Comparison of ENCODE assay signal across 1 cellular context in genomic region chr5:103258368-103258956, GRCh38.
A peak's percentile ranks its signal among the peaks of the same experiment; 100 is the strongest.
TF ChIP-seq lines count a peak whose summit lies in the region.

Gene MACIR, plus strand, starts transcription at chr5:103258763. Its CDS starts 17,157 bp downstream, at chr5:103275920.

TF ChIP-seq in HepG2, 621 proteins besides CTCF, POLR2A, EP300 and RAD21 (continued from another document and continues in another):
- no peak for TF ChIP-seq CENPBD1 (CRISPR knock-in tag; IDR thresholded peaks at IDR 0.05; ENCODE audit: borderline replicate concordance, low read depth)
- TF ChIP-seq PAF1 (CRISPR knock-in tag; IDR thresholded peaks at IDR 0.05): no peak
- TF ChIP-seq MIER3 (CRISPR knock-in tag; IDR thresholded peaks at IDR 0.05; ENCODE audit: borderline replicate concordance): no peak
- TF ChIP-seq NFIC (IDR thresholded peaks at IDR 0.05; ENCODE audit: low read length): no peak
- TF ChIP-seq NCOA5 (CRISPR knock-in tag; IDR thresholded peaks at IDR 0.05): no peak
- TF ChIP-seq DRAP1 (CRISPR knock-in tag; IDR thresholded peaks at IDR 0.05): peak; percentile 2; the same call in 1 of the 2 replicates
- TF ChIP-seq RFXAP (CRISPR knock-in tag; IDR thresholded peaks at IDR 0.05; ENCODE audit: borderline replicate concordance): 0 out of 2 replicates have a peak, but pooled peaks have one; percentile 10
- peak; percentile 70 for TF ChIP-seq POLR2G (IDR thresholded peaks at IDR 0.05; ENCODE audit: low read depth, low read length)
- no peak for TF ChIP-seq ZFP36 (IDR thresholded peaks at IDR 0.05; ENCODE audit: borderline replicate concordance, low read depth, low read length, partially characterized antibody)
- TF ChIP-seq SALL2 (CRISPR knock-in tag; IDR thresholded peaks at IDR 0.05): peak; percentile 47; the same call in 1 of the 2 replicates
- TF ChIP-seq POGK (CRISPR knock-in tag; conservative IDR thresholded peaks at IDR 0.05): peak; percentile 44; the same call in 1 of the 2 replicates
- TF ChIP-seq HNRNPL (IDR thresholded peaks at IDR 0.05; ENCODE audit: low read depth, low read length): peak; percentile 85
- 0 out of 2 replicates have a peak, but pooled peaks have one; percentile 35 for TF ChIP-seq ZSCAN21 (CRISPR knock-in tag; IDR thresholded peaks at IDR 0.05; ENCODE audit: borderline replicate concordance)
- TF ChIP-seq MYPOP (CRISPR knock-in tag; IDR thresholded peaks at IDR 0.05): peak; percentile 89
- TF ChIP-seq MXD3 (CRISPR knock-in tag; IDR thresholded peaks at IDR 0.05): 0 out of 2 replicates have a peak, but pooled peaks have one; percentile 10
- TF ChIP-seq NFKB2 (CRISPR knock-in tag; IDR thresholded peaks at IDR 0.05; ENCODE audit: borderline replicate concordance): no peak; the same call in 1 of the 2 replicates
- no peak for TF ChIP-seq HINFP (CRISPR knock-in tag; IDR thresholded peaks at IDR 0.05; ENCODE audit: low read depth)
- TF ChIP-seq HNRNPLL (IDR thresholded peaks at IDR 0.05; ENCODE audit: low read depth, low read length, poor library complexity, severe bottlenecking): peak; percentile 85
- peak; percentile 48; the same call in 1 of the 2 replicates for TF ChIP-seq ZNF747 (CRISPR knock-in tag; IDR thresholded peaks at IDR 0.05; ENCODE audit: borderline replicate concordance)
- TF ChIP-seq ZNF607 (CRISPR knock-in tag; IDR thresholded peaks at IDR 0.05; ENCODE audit: borderline replicate concordance): 0 out of 2 replicates have a peak, but pooled peaks have one; percentile 5
- 0 out of 2 replicates have a peak, but pooled peaks have one; percentile 9 for TF ChIP-seq ZNF414 (CRISPR knock-in tag; IDR thresholded peaks at IDR 0.05)
- TF ChIP-seq HIC2 (CRISPR knock-in tag; IDR thresholded peaks at IDR 0.05; ENCODE audit: low read depth): peak; percentile 56; the same call in 1 of the 2 replicates
- no peak for TF ChIP-seq SOX6 (IDR thresholded peaks at IDR 0.05)
- TF ChIP-seq SOX6 (CRISPR knock-in tag; IDR thresholded peaks at IDR 0.05): peak; percentile 35; the same call in 1 of the 2 replicates
- TF ChIP-seq ZNF350 (CRISPR knock-in tag; IDR thresholded peaks at IDR 0.05; ENCODE audit: borderline replicate concordance, low read depth): peak; percentile 51; the same call in 1 of the 2 replicates
- 0 out of 2 replicates have a peak, but pooled peaks have one; percentile 3 for TF ChIP-seq HDAC2 (CRISPR knock-in tag; IDR thresholded peaks at IDR 0.05)
- no peak for TF ChIP-seq ZMYM3 (CRISPR knock-in tag; IDR thresholded peaks at IDR 0.05)
- no peak for TF ChIP-seq ZNF670 (CRISPR knock-in tag; IDR thresholded peaks at IDR 0.05; ENCODE audit: borderline replicate concordance)
- TF ChIP-seq CREB3 (CRISPR knock-in tag; IDR thresholded peaks at IDR 0.05): no peak
- TF ChIP-seq ZNF580 (CRISPR knock-in tag; IDR thresholded peaks at IDR 0.05; ENCODE audit: borderline replicate concordance, low read depth): 0 out of 2 replicates have a peak, but pooled peaks have one; percentile 62
- peak; percentile 13 for TF ChIP-seq SKI (IDR thresholded peaks at IDR 0.05; ENCODE audit: partially characterized antibody)
- peak; percentile 47; the same call in 1 of the 2 replicates for TF ChIP-seq ZMYM4 (CRISPR knock-in tag; IDR thresholded peaks at IDR 0.05)
- peak; percentile 41; the same call in 1 of the 2 replicates for TF ChIP-seq SKIL (CRISPR knock-in tag; IDR thresholded peaks at IDR 0.05; ENCODE audit: borderline replicate concordance)
- no peak for TF ChIP-seq ZBTB21 (CRISPR knock-in tag; IDR thresholded peaks at IDR 0.05)
- peak; percentile 49; the same call in 1 of the 2 replicates for TF ChIP-seq ARID2 (CRISPR knock-in tag; IDR thresholded peaks at IDR 0.05; ENCODE audit: borderline replicate concordance)
- TF ChIP-seq ZNF772 (CRISPR knock-in tag; IDR thresholded peaks at IDR 0.05): 0 out of 2 replicates have a peak, but pooled peaks have one; percentile 43
- TF ChIP-seq HOXA7 (CRISPR knock-in tag; IDR thresholded peaks at IDR 0.05): no peak
- TF ChIP-seq TFDP1 (CRISPR knock-in tag; IDR thresholded peaks at IDR 0.05; ENCODE audit: borderline replicate concordance): peak; percentile 42; the same call in 1 of the 2 replicates
- TF ChIP-seq SOX5 (CRISPR knock-in tag; IDR thresholded peaks at IDR 0.05; ENCODE audit: borderline replicate concordance): peak; percentile 24; the same call in 1 of the 2 replicates
- 0 out of 4 replicates have a peak, but pooled peaks of 1 of the 2 experiments have one; percentile 2 for TF ChIP-seq KLF16 (CRISPR knock-in tag; IDR thresholded peaks at IDR 0.05)
- no peak for TF ChIP-seq RNF219 (CRISPR knock-in tag; IDR thresholded peaks at IDR 0.05)
- TF ChIP-seq ZBTB1 (CRISPR knock-in tag; IDR thresholded peaks at IDR 0.05; ENCODE audit: borderline replicate concordance): no peak
- no peak for TF ChIP-seq HNF4G (IDR thresholded peaks at IDR 0.05; ENCODE audit: borderline replicate concordance, low read depth, low read length)
- TF ChIP-seq HNF4G (CRISPR knock-in tag; IDR thresholded peaks at IDR 0.05; ENCODE audit: borderline replicate concordance, low read depth): 0 out of 2 replicates have a peak, but pooled peaks have one; percentile 22
